In the genomic region with DNA sequence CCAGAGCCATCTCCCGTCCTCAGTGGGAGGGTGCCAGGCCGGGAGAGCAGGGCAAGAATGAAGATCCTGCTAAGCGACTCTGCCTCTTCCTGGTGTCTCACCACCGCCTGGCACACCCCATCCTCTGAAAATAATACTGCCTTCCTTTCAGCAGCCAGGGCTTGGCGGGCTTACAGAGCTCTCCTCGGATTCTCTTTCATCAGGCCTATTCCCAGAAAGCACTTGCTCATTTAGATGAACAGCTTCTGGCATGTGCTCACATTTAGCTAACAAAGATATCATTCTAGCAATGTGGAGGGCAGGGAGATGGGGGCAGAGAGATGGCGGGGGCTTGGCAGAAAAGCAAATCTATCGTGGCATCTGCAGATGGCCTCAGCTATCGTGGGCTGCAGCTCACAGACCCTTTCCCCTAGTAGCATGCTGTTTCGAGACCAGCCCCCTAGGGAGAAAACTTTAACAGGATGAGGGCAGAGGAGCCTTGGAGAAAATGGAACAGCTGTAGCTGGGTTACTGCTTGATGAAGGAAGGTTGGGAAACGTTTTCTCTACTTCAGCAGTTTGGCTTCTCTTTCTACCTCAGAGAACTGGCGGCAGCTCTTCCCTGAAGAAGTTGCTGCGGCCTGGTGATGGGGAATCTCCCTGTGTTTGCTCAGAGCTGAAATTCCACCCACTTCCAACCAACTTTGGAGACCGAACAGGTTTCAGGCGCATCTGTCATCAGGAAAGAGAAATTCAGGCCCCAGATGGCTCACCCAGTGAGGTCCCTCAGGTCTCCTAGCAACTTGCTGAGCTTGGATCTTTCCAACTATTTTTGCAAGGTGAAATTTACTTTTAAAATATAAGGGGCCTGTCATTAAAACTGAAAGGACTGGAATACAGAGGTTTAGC, we compare ENCODE assay signal across 9 cellular contexts.
A peak's percentile ranks its signal among the peaks of the same experiment; 100 is the strongest.
DNase-seq lines count a peak whose midpoint lies in the region; FAIRE-seq and TF ChIP-seq lines count a peak whose summit lies in the region.
"Had no signal": no experiment of that assay in that cellular context is flagged by ENCODE, and none has a peak within 500 bp of the region (broad histone marks: within the 10 kb centered on the region; RNA-seq: fewer than 3 reads in every experiment).

No MANE protein-coding gene starts in this region.

- FAIRE-seq in H1 (lab: Jason Lieb, UNC), result no peak

- H2AK5ac ChIP-seq in H1 (ENCODE audit: low read depth, low read length), result no peak overlapping the region
- H2AK5ac ChIP-seq in mesenchymal stem cell (ENCODE audit: low read length, severe bottlenecking), result no peak overlapping the region

- 85% methylated on average over 15 of the region's 15 CpGs; no CpG with 5 or more reads in 1 of the 2 experiments for WGBS in H1 (ENCODE audit: extremely low coverage in 1 of 2, insufficient coverage in 1 of 2, insufficient read length in 1 of 2, insufficient replicate concordance in 2 of 2, low coverage in 1 of 2, low lambda C conversion rate in 2 of 2, missing lambda C conversion rate in 1 of 2), 2 experiments
- 77% methylated on average over 15 of the region's 15 CpGs for WGBS in mesenchymal stem cell
- WGBS in suprapubic skin, result 35% methylated on average over 15 of the region's 15 CpGs

- H2BK5ac ChIP-seq in H1 (ENCODE audit: low read depth, low read length) (no peak overlapping the region), mesenchymal stem cell (ENCODE audit: low read depth, low read length, poor library complexity, severe bottlenecking) (no peak overlapping the region)

- DNase-seq in NCI-H82 (lab: John Stamatoyannopoulos, UW), result peak; percentile 61
- DNase-seq in NCI-H82 treated with DMSO at 0.1 percent for 48 hours (lab: John Stamatoyannopoulos, UW; ENCODE audit: unreplicated experiment), result no peak
- DNase-seq in H1 (ENCODE audit: low read depth in 1 of 2, low spot score in 2 of 2), result no peak
- DNase-seq in mesenchymal stem cell, result no peak
- peak in 1 of 2 donors; percentile 81 for DNase-seq in suprapubic skin (ENCODE audit: low spot score in 2 of 2)
- DNase-seq in COLO829 (ENCODE audit: low spot score), result no peak
- DNase-seq in MM.1S, result no peak
- no peak for DNase-seq in EL
- DNase-seq: effector memory CD4-positive, alpha-beta T cell had no signal

- no peaks in the 10 kb centered on the region for H3K23me2 ChIP-seq in H1 (ENCODE audit: low read depth, low read length)

- H2AFZ ChIP-seq in H1 (ENCODE audit: low read length) (0 out of 2 replicates have a peak overlapping the region, but pooled peaks have one; percentile 22), mesenchymal stem cell (ENCODE audit: low read depth, low read length) (no peak overlapping the region), MM.1S (ENCODE audit: low read length) (no peak overlapping the region)

- H3F3A ChIP-seq in MM.1S (ENCODE audit: insufficient read depth, low read length), result no peaks in the 10 kb centered on the region

- no peak for TF ChIP-seq EP300 in H1 (IDR thresholded peaks at IDR 0.05; ENCODE audit: borderline replicate concordance in 1 of 2, low read depth in 2 of 2, low read length in 2 of 2)
- no peak for TF ChIP-seq EP300 in suprapubic skin (IDR thresholded peaks at IDR 0.05)

- H3K9me2 ChIP-seq in MM.1S (replicated peaks; ENCODE audit: insufficient read depth, low read length), result no peaks in the 10 kb centered on the region

- TF ChIP-seq RAD21 in H1 (IDR thresholded peaks at IDR 0.05 in 1 of 2, conservative IDR thresholded peaks at IDR 0.05 in 1 of 2; ENCODE audit: low read depth in 2 of 2, low read length in 2 of 2), result no peak

- CTCF ChIA-PET in H1 (lab: Charles Lee; ENCODE audit: partially characterized antibody), result interaction anchor here (1.1 to 1.7 kb wide), 3 partner anchors 10 to 56 kb away, joined by 3 to 5 read pairs (median 4); no protein-coding TSS in a partner anchor

- no peak overlapping the region for H3K4ac ChIP-seq in H1 (replicated peaks; ENCODE audit: insufficient read length, low read depth, low read length)
- no peak overlapping the region for H3K4ac ChIP-seq in mesenchymal stem cell (ENCODE audit: low read depth in 1 of 2, low read length in 2 of 2)

- no peak overlapping the region for H4K5ac ChIP-seq in H1 (ENCODE audit: insufficient read length, low read depth, low read length)

- no peak overlapping the region; a peak in 1 of 4 replicates for H3K4me2 ChIP-seq in H1 (ENCODE audit: insufficient read depth in 1 of 2, low read depth in 2 of 2, low read length in 2 of 2)
- no peak overlapping the region for H3K4me2 ChIP-seq in mesenchymal stem cell (ENCODE audit: low read length, poor library complexity, severe bottlenecking)
- H3K4me2 ChIP-seq in MM.1S (ENCODE audit: low read depth, low read length), result no peak overlapping the region

- H2BK12ac ChIP-seq in H1 (ENCODE audit: low read depth, low read length) (no peak overlapping the region), mesenchymal stem cell (ENCODE audit: low read length in 2 of 2) (no peak overlapping the region)

- H4K20me1 ChIP-seq in H1 (replicated peaks in 1 of 2; ENCODE audit: control insufficient read depth in 1 of 2, insufficient read depth in 2 of 2, low read length in 2 of 2), result no peaks in the 10 kb centered on the region
- no peaks in the 10 kb centered on the region for H4K20me1 ChIP-seq in MM.1S (ENCODE audit: insufficient read depth, low read length)

- H3K27ac ChIP-seq in H1 (ENCODE audit: low read depth, low read length) (no peak overlapping the region), mesenchymal stem cell (ENCODE audit: low read length, poor library complexity, severe bottlenecking) (peak overlapping the region; percentile 15), suprapubic skin (peak overlapping the region; percentile 76), MM.1S (ENCODE audit: low read length) (no peak overlapping the region)

- no peaks in the 10 kb centered on the region for H3K79me2 ChIP-seq in H1 (ENCODE audit: control insufficient read depth in 1 of 2, insufficient read depth in 2 of 2, low read length in 2 of 2)
- H3K79me2 ChIP-seq in MM.1S (ENCODE audit: low read length), result no peaks in the 10 kb centered on the region

- H3K23ac ChIP-seq in H1 (ENCODE audit: insufficient read length) (no peak overlapping the region), mesenchymal stem cell (ENCODE audit: low read length in 2 of 2) (no peak overlapping the region)

- H3K56ac ChIP-seq in H1 (replicated peaks; ENCODE audit: insufficient read length, low read depth, low read length), result no peak overlapping the region

- H3K9me3 ChIP-seq in H1 (ENCODE audit: insufficient read depth in 2 of 2, low read depth in 1 of 2, low read length in 1 of 2) (no peaks in the 10 kb centered on the region), mesenchymal stem cell (ENCODE audit: control insufficient read depth, low read length) (no peaks in the 10 kb centered on the region), suprapubic skin (no peaks in the 10 kb centered on the region), MM.1S (replicated peaks; ENCODE audit: insufficient read depth, low read length) (no peaks in the 10 kb centered on the region)

- H2BK120ac ChIP-seq in H1 (replicated peaks; ENCODE audit: low read depth, low read length) (no peak overlapping the region), mesenchymal stem cell (ENCODE audit: low read depth, low read length) (no peak overlapping the region)

- POLR2A ChIA-PET in H1 (lab: Charles Lee; ENCODE audit: partially characterized antibody), result interaction anchor here (0.8 kb wide), 2 partner anchors 10 to 320 kb away, joined by 3 read pairs; partner anchors contain the start of gene FCHO2

- H3K79me1 ChIP-seq in H1 (ENCODE audit: low read depth, low read length), result no peaks in the 10 kb centered on the region
- H3K79me1 ChIP-seq in mesenchymal stem cell (replicated peaks; ENCODE audit: low read length, poor library complexity, severe bottlenecking), result no peaks in the 10 kb centered on the region

- H4K91ac ChIP-seq in H1 (replicated peaks; ENCODE audit: insufficient read length, low read length) (no peak overlapping the region), mesenchymal stem cell (ENCODE audit: low read length) (no peak overlapping the region)

- H3K14ac ChIP-seq in H1 (ENCODE audit: insufficient read length) (no peak overlapping the region), mesenchymal stem cell (ENCODE audit: low read length in 2 of 2) (no peak overlapping the region)

- H3K36me3 ChIP-seq in H1 (ENCODE audit: control insufficient read depth in 2 of 4, insufficient read depth in 4 of 4, low read length in 3 of 4), result no peaks in the 10 kb centered on the region
- H3K36me3 ChIP-seq in mesenchymal stem cell (ENCODE audit: control insufficient read depth in 1 of 2, insufficient read depth in 2 of 2, low read depth in 1 of 2, low read length in 2 of 2), result no peaks in the 10 kb centered on the region
- H3K36me3 ChIP-seq in suprapubic skin, result no peaks in the 10 kb centered on the region
- H3K36me3 ChIP-seq in MM.1S (replicated peaks; ENCODE audit: insufficient read depth, low read length), result no peaks in the 10 kb centered on the region

- H2BK15ac ChIP-seq in H1 (ENCODE audit: low read length), result no peak overlapping the region
- H2BK15ac ChIP-seq in mesenchymal stem cell (ENCODE audit: low read depth, poor library complexity, severe bottlenecking), result no peak overlapping the region

- H3K9ac ChIP-seq in H1 (replicated peaks in 1 of 4; ENCODE audit: extremely low read depth in 1 of 4, low read depth in 3 of 4, low read length in 3 of 4), result no peak overlapping the region
- peak overlapping the region; percentile 2 for H3K9ac ChIP-seq in mesenchymal stem cell (ENCODE audit: low read length)
- no peak overlapping the region for H3K9ac ChIP-seq in MM.1S (ENCODE audit: low read length)

- H3K4me3 ChIP-seq in H1 (ENCODE audit: extremely low read depth in 1 of 4, insufficient read depth in 2 of 4, low read depth in 3 of 4, low read length in 4 of 4) (no peak overlapping the region), mesenchymal stem cell (ENCODE audit: insufficient read depth in 1 of 2, low read depth in 1 of 2, low read length in 2 of 2) (peak overlapping the region in 1 of 2 experiments; percentile 41), suprapubic skin (peak overlapping the region; percentile 10), MM.1S (ENCODE audit: low read length) (no peak overlapping the region)

- H3K27me3 ChIP-seq in H1 (replicated peaks in 1 of 4; ENCODE audit: control insufficient read depth in 3 of 4, extremely low read depth in 1 of 4, insufficient read depth in 3 of 4, low read length in 3 of 4) (peaks cover 0 to 2% (median 0%) of the 10 kb centered on the region in 4 experiments; a peak in 3 of 7 replicates), mesenchymal stem cell (ENCODE audit: control insufficient read depth in 1 of 2, insufficient read depth in 1 of 2, low read length in 2 of 2) (peaks cover 3 to 47% of the 10 kb centered on the region in 2 experiments), suprapubic skin (no peaks in the 10 kb centered on the region), MM.1S (replicated peaks; ENCODE audit: insufficient read depth, low read length) (no peaks in the 10 kb centered on the region)

- H3K18ac ChIP-seq in H1 (ENCODE audit: extremely low read depth, low read length) (no peak overlapping the region), mesenchymal stem cell (ENCODE audit: low read depth in 1 of 2, low read length in 2 of 2) (no peak overlapping the region)

- H4K8ac ChIP-seq in H1 (ENCODE audit: extremely low read depth, insufficient read depth, low read length) (no peak overlapping the region), mesenchymal stem cell (ENCODE audit: low read length) (no peak overlapping the region)

- no peak overlapping the region for H2BK20ac ChIP-seq in H1 (ENCODE audit: low read length)

- no peak for TF ChIP-seq CTCF in H1 (IDR thresholded peaks at IDR 0.05; ENCODE audit: control extremely low read depth in 1 of 3, insufficient read depth in 1 of 3, low read depth in 1 of 3, low read length in 3 of 3)
- no peak for TF ChIP-seq CTCF in suprapubic skin (IDR thresholded peaks at IDR 0.05)
- TF ChIP-seq CTCF in MM.1S (IDR thresholded peaks at IDR 0.05; ENCODE audit: low read length), result no peak

- TF ChIP-seq POLR2A in H1 (IDR thresholded peaks at IDR 0.05; ENCODE audit: control extremely low read depth in 1 of 2, low read depth in 2 of 2, low read length in 2 of 2), result no peak
- TF ChIP-seq POLR2A in suprapubic skin (IDR thresholded peaks at IDR 0.05), result no peak

- H3K4me1 ChIP-seq in H1 (replicated peaks in 1 of 4; ENCODE audit: control insufficient read depth in 3 of 4, insufficient read depth in 4 of 4, low read length in 3 of 4) (peaks cover 0 to 4% (median 0%) of the 10 kb centered on the region in 4 experiments; a peak in 1 of 7 replicates), mesenchymal stem cell (ENCODE audit: control insufficient read depth, insufficient read depth, low read depth, low read length) (peaks cover 16% of the 10 kb centered on the region), suprapubic skin (peaks cover 28% of the 10 kb centered on the region), MM.1S (ENCODE audit: low read length) (peaks cover 4% of the 10 kb centered on the region)

Comparison
In these comparisons a context has a peak if more than half of its experiments do, and no peak if none do; other contexts are left out.
1. H3K27ac ChIP-seq: peak in mesenchymal stem cell (single experiment) and suprapubic skin (single experiment); none in H1 (single experiment) and MM.1S (single experiment).